In the genomic region with DNA sequence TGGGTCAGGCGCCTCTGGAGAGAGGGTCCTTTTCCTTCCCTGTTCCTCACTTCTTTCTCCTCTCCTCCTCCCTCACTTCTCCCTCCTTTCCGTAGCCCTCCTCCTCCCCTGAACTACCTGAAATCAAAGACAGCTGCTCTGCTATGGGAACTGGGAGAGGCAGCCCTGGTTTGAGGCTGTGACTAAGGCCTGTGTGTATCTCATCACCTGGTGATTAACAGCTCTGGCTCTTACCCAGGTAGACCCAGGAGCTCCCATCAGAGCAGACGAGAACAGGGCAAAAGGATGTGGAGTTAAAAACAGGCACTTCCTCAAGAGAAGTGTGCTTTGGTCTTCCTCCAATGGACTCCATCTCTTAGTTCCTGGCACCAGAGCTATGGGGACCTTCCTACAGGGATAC, we compare ENCODE assay signal across 22 cellular contexts. TPM values are rescaled to one million over a fixed set of nuclear protein-coding genes. Genes with fewer than 3 reads are reported as not detected.
DNase-seq lines count a peak whose midpoint lies in the region; ATAC-seq, FAIRE-seq and TF ChIP-seq lines count a peak whose summit lies in the region.
"Had no signal": no experiment of that assay in that cellular context is flagged by ENCODE, and none has a peak within 500 bp of the region (broad histone marks: within the 10 kb centered on the region; RNA-seq: fewer than 3 reads in every experiment).

No MANE protein-coding gene starts in this region.

- intact Hi-C loops in activated CD8-positive, alpha-beta T cell treated with anti-CD3 and anti-CD28 coated beads for 36 hours (cut with micrococcal nuclease), result no loop called here

- H3K4me1 ChIP-seq in keratinocyte (ENCODE audit: control insufficient read depth, extremely low read depth, insufficient read depth, low read length), result peaks cover 37% of the 10 kb centered on the region
- H3K4me1 ChIP-seq in neuronal stem cell (ENCODE audit: control insufficient read depth in 2 of 2, insufficient read depth in 1 of 2, low read depth in 1 of 2, low read length in 2 of 2), result no peaks in the 10 kb centered on the region
- H3K4me1 ChIP-seq: SJSA1 had no signal

- H3K9me1 ChIP-seq in keratinocyte (ENCODE audit: control insufficient read depth, extremely low read depth, insufficient read depth, low read length), result no peaks in the 10 kb centered on the region

- no peak overlapping the region for H2BK5ac ChIP-seq in neuronal stem cell (ENCODE audit: low read length)

- H4K8ac ChIP-seq in neuronal stem cell (ENCODE audit: low read depth, low read length), result no peak overlapping the region

- no peak overlapping the region for H3K9ac ChIP-seq in keratinocyte (ENCODE audit: control insufficient read depth, extremely low read depth, insufficient read depth, low read length)
- no peak overlapping the region for H3K9ac ChIP-seq in neuronal stem cell (ENCODE audit: low read depth, low read length, poor library complexity)

- no peak overlapping the region for H2BK12ac ChIP-seq in neuronal stem cell (ENCODE audit: low read length)

- no peak overlapping the region for H4K91ac ChIP-seq in neuronal stem cell (ENCODE audit: low read depth, low read length, poor library complexity)

- H3K4me3 Mint-ChIP-seq in activated CD8-positive, alpha-beta T cell treated with anti-CD3 and anti-CD28 coated beads for 36 hours, result no peak overlapping the region
- H3K4me3 Mint-ChIP-seq: CD14-positive monocyte had no signal

- CTCF ChIA-PET in activated CD8-positive, alpha-beta T cell treated with anti-CD3 and anti-CD28 coated beads for 36 hours (lab: Charles Lee), result no interaction called here

- no peak for ATAC-seq in activated CD8-positive, alpha-beta T cell treated with anti-CD3 and anti-CD28 coated beads for 36 hours
- ATAC-seq: Right ventricle myocardium inferior had no signal

- H3K36me3 Mint-ChIP-seq in activated CD8-positive, alpha-beta T cell treated with anti-CD3 and anti-CD28 coated beads for 36 hours (ENCODE audit: low read depth), result no peaks in the 10 kb centered on the region
- H3K36me3 Mint-ChIP-seq: CD14-positive monocyte had no signal

- no peaks in the 10 kb centered on the region for H3K27me3 Mint-ChIP-seq in activated CD8-positive, alpha-beta T cell treated with anti-CD3 and anti-CD28 coated beads for 36 hours

- no peaks in the 10 kb centered on the region for H4K20me1 ChIP-seq in keratinocyte (ENCODE audit: control insufficient read depth, extremely low read depth, insufficient read depth, low read length)

- no peak overlapping the region for H3K14ac ChIP-seq in neuronal stem cell (ENCODE audit: low read length)

- H3K36me3 ChIP-seq in keratinocyte (ENCODE audit: control insufficient read depth in 2 of 2, extremely low read depth in 1 of 2, insufficient read depth in 2 of 2, low read length in 2 of 2) (no peaks in the 10 kb centered on the region), neuronal stem cell (replicated peaks in 1 of 2; ENCODE audit: control insufficient read depth in 2 of 2, insufficient read depth in 2 of 2, low read length in 2 of 2) (no peaks in the 10 kb centered on the region)
- H3K36me3 ChIP-seq: SJSA1 had no signal

- H3K27me3 ChIP-seq in keratinocyte (ENCODE audit: control insufficient read depth, extremely low read depth, insufficient read depth, low read length) (no peaks in the 10 kb centered on the region), neuronal stem cell (ENCODE audit: control insufficient read depth in 3 of 3, insufficient read depth in 3 of 3, low read depth in 1 of 3, low read length in 3 of 3) (peaks cover 0 to 3% (median 0%) of the 10 kb centered on the region in 3 experiments)
- H3K27me3 ChIP-seq: Peyer's patch, SJSA1 had no signal

- peak; percentile 85 for FAIRE-seq in keratinocyte (lab: Jason Lieb, UNC)
- FAIRE-seq: A204.1, GM12891, GM19239, HTR-8/SVneo had no signal

- POLR2A ChIA-PET in activated CD8-positive, alpha-beta T cell treated with anti-CD3 and anti-CD28 coated beads for 36 hours (lab: Charles Lee), result no interaction called here

- dilution Hi-C loops in keratinocyte (cut with MboI; ENCODE audit: extremely low pct_ligation_motif_present, low sequenced_read_pairs), result no loop called here

- DNase-seq in LoVo (ENCODE audit: low spot score) (peak; percentile 4), cerebellar cortex (ENCODE audit: low spot score) (peak; percentile 13), keratinocyte (ENCODE audit: low read depth, low spot score) (peak; percentile 35), NCI-H524 (lab: John Stamatoyannopoulos, UW) (no peak), neuronal stem cell (ENCODE audit: low spot score) (no peak)
- no peak for DNase-seq in activated CD8-positive, alpha-beta T cell treated with anti-CD3 and anti-CD28 coated beads for 36 hours
- DNase-seq in activated CD4-positive, alpha-beta T cell treated with anti-CD3 and anti-CD28 coated beads for 1 hour, result no peak
- DNase-seq: DND-41, GOT3, KG1, NCI-H1105 treated with DMSO at 0.1 percent for 48 hours, NCI-H2029 treated with DMSO at 0.1 percent for 48 hours, NCI-H446 treated with DMSO at 0.1 percent for 48 hours had no signal

- H2AFZ ChIP-seq in keratinocyte (ENCODE audit: control insufficient read depth, low read length), result peak overlapping the region; percentile 61
- no peak overlapping the region for H2AFZ ChIP-seq in neuronal stem cell (ENCODE audit: low read length)

- H3K79me2 ChIP-seq in keratinocyte (ENCODE audit: control insufficient read depth, insufficient read depth, low read length), result no peaks in the 10 kb centered on the region

- H3K18ac ChIP-seq in neuronal stem cell (ENCODE audit: low read length), result no peak overlapping the region

- H3K23ac ChIP-seq in neuronal stem cell (ENCODE audit: low read depth, low read length, poor library complexity), result no peak overlapping the region

- H3K9me3 Mint-ChIP-seq in activated CD8-positive, alpha-beta T cell treated with anti-CD3 and anti-CD28 coated beads for 36 hours, result no peaks in the 10 kb centered on the region

- no peak overlapping the region for H2BK15ac ChIP-seq in neuronal stem cell (ENCODE audit: low read length)

- H3K4me2 ChIP-seq in keratinocyte (ENCODE audit: control insufficient read depth, extremely low read depth, insufficient read depth, low read depth, low read length) (peak overlapping the region; percentile 49), neuronal stem cell (ENCODE audit: insufficient read depth, low read length, poor library complexity, severe bottlenecking) (no peak overlapping the region)

- no peaks in the 10 kb centered on the region for H3K4me1 Mint-ChIP-seq in activated CD8-positive, alpha-beta T cell treated with anti-CD3 and anti-CD28 coated beads for 36 hours (ENCODE audit: low read depth)

- no CpG with 5 or more reads among the region's 3 CpGs for WGBS in neuronal stem cell (ENCODE audit: extremely low coverage in 2 of 2, insufficient read length in 2 of 2, insufficient replicate concordance in 1 of 2), 2 donors

- TF ChIP-seq CTCF in C4-2B (conservative IDR thresholded peaks at IDR 0.05), result no peak
- no peak for TF ChIP-seq CTCF in keratinocyte (optimal IDR thresholded peaks at IDR 0.05 in 1 of 3, IDR thresholded peaks at IDR 0.05 in 1 of 3, conservative IDR thresholded peaks at IDR 0.05 in 1 of 3; ENCODE audit: extremely low read depth in 1 of 3, insufficient read depth in 2 of 3, low read length in 3 of 3)
- no peak for TF ChIP-seq CTCF in activated CD8-positive, alpha-beta T cell treated with anti-CD3 and anti-CD28 coated beads for 36 hours (IDR thresholded peaks at IDR 0.05)

- no peaks in the 10 kb centered on the region for H3K79me1 ChIP-seq in neuronal stem cell (ENCODE audit: low read depth, low read length)

- no peak overlapping the region for H3K27ac Mint-ChIP-seq in activated CD8-positive, alpha-beta T cell treated with anti-CD3 and anti-CD28 coated beads for 36 hours

- H2BK120ac ChIP-seq in neuronal stem cell (ENCODE audit: low read depth, low read length), result no peak overlapping the region

- H3K9me3 ChIP-seq in keratinocyte (ENCODE audit: control insufficient read depth, low read depth, low read length), result no peaks in the 10 kb centered on the region
- no peaks in the 10 kb centered on the region for H3K9me3 ChIP-seq in neuronal stem cell (replicated peaks in 1 of 2; ENCODE audit: control insufficient read depth in 2 of 2, insufficient read depth in 1 of 2, low read depth in 1 of 2, low read length in 2 of 2)
- H3K9me3 ChIP-seq: Peyer's patch, SJSA1 had no signal

- peak overlapping the region; percentile 57; the same call in 1 of the 2 replicates for H3K27ac ChIP-seq in C4-2B
- peak overlapping the region; percentile 58 for H3K27ac ChIP-seq in keratinocyte (ENCODE audit: control insufficient read depth, insufficient read depth, low read length)
- no peak overlapping the region for H3K27ac ChIP-seq in neuronal stem cell (replicated peaks; ENCODE audit: low read length)
- H3K27ac ChIP-seq: SJSA1 had no signal

- H2AK5ac ChIP-seq in neuronal stem cell (ENCODE audit: low read depth, low read length), result no peak overlapping the region

- H3K4me3 ChIP-seq in keratinocyte (ENCODE audit: control insufficient read depth in 2 of 3, extremely low read depth in 1 of 3, insufficient read depth in 2 of 3, low read depth in 1 of 3, low read length in 3 of 3) (peak overlapping the region in 1 of 3 experiments; percentile 6), neuronal stem cell (ENCODE audit: low read length in 2 of 2) (no peak overlapping the region)
- H3K4me3 ChIP-seq: SJSA1 had no signal

- H3K4ac ChIP-seq in neuronal stem cell (ENCODE audit: low read length), result no peak overlapping the region

RNA-seq across cellular contexts. Expression of gene ISX, which starts 5.8 kb away (rescaled TPM):
- polyA plus RNA-seq in keratinocyte, result not detected in 3 replicates
- not detected for polyA plus RNA-seq in keratinocyte (2011; ENCODE audit: low read depth)
- polyA plus RNA-seq in keratinocyte (2011; cell fraction: cytosol; rRNA removed), result not detected in 2 replicates
- not detected in 2 replicates for polyA plus RNA-seq in keratinocyte (2011; cell fraction: nucleus; rRNA removed)
- not detected in 2 replicates for polyA plus RNA-seq in keratinocyte (2012; ENCODE audit: low replicate concordance)
- polyA minus RNA-seq in keratinocyte, result not detected in 3 replicates
- polyA minus RNA-seq in keratinocyte (2011; cell fraction: cytosol; rRNA and poly(A)+ RNA removed), result not detected
- not detected in 2 replicates for polyA minus RNA-seq in keratinocyte (2011; cell fraction: nucleus; rRNA and poly(A)+ RNA removed)
- not detected for total RNA-seq in activated CD8-positive, alpha-beta T cell treated with anti-CD3 and anti-CD28 coated beads for 36 hours
- polyA plus RNA-seq in neuronal stem cell (2013, experiment 1 of 2), result not detected
- polyA plus RNA-seq in neuronal stem cell (2013, experiment 2 of 2), result not detected
- total RNA-seq: Right ventricle myocardium inferior, SJSA1 had no signal
- polyA plus RNA-seq: CD14-positive monocyte had no signal

Comparison
In these comparisons a context has a peak if more than half of its experiments do, and no peak if none do; other contexts are left out.
1. DNase-seq: peak in LoVo (single experiment), cerebellar cortex (single experiment) and keratinocyte (single experiment); none in NCI-H524 (0 of 2), activated CD8-positive, alpha-beta T cell treated with anti-CD3 and anti-CD28 coated beads for 36 hours (single experiment), activated CD4-positive, alpha-beta T cell treated with anti-CD3 and anti-CD28 coated beads for 1 hour (single experiment) and neuronal stem cell (single experiment).